In the genomic region with DNA sequence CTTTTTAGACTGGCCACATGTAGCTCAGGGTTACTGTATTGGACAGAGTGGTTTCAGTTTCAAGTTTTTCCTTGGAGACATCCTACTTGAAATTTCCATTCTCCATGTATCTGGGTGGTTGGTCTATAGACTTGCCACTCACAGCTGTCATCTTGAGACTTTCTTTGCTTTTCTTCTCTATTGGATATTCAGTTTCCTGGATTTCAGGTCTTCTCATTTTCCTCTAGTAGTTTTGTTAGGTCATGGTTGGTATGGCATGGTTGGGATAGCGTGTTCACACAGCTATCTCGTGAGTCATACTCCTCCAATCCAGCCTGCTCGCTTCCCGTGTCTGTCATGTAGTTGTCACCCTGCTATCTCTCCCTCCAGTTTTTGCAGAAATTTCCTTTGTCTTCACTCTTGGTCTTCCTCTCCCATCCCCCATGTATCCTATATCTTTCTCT, we compare ENCODE assay signal across 14 cellular contexts. TPM values are rescaled to one million over a fixed set of nuclear protein-coding genes. Genes with fewer than 3 reads are reported as not detected.
A peak's percentile ranks its signal among the peaks of the same experiment; 100 is the strongest.
DNase-seq lines count a peak whose midpoint lies in the region; ATAC-seq and TF ChIP-seq lines count a peak whose summit lies in the region.
"Had no signal": no experiment of that assay in that cellular context is flagged by ENCODE, and none has a peak within 500 bp of the region (broad histone marks: within the 10 kb centered on the region; RNA-seq: fewer than 3 reads in every experiment).

No MANE protein-coding gene starts in this region.

- intact Hi-C loops in thyroid gland (cut with DNase I), result no loop called here

- H3K4me3 Mint-ChIP-seq in HFFc6, result peak overlapping the region; percentile 77

- peak overlapping the region; percentile 87 for H3K27ac Mint-ChIP-seq in HFFc6

- ATAC-seq in HG03439 (IDR thresholded peaks at IDR 0.05; ENCODE audit: unreplicated experiment) (no peak), upper lobe of left lung (ENCODE audit: low FRiP score in 2 of 2) (no peak)

- DNase-seq in AG08395 (ENCODE audit: low spot score) (peak; percentile 28), HFFc6 (peak; percentile 76), iris pigment epithelial cell (ENCODE audit: low read depth) (peak; percentile 88), thyroid gland (no peak), upper lobe of left lung (no peak)
- DNase-seq in activated T-cell treated with anti-CD3 and anti-CD28 coated beads, Interleukin-2, amount 50 U/mL, for 48 hours, result no peak
- DNase-seq: activated gamma-delta T cell treated with Interleukin-2 at 50 U/mL for 16 hours, DMS 273 treated with DMSO at 0.1 percent for 48 hours, left ventricle myocardium inferior, NCI-H524 treated with DMSO at 0.1 percent for 48 hours, retina had no signal

- 58 to 67% methylated on average over 4 of the region's 4 CpGs for WGBS in thyroid gland, 2 donors
- WGBS in upper lobe of left lung, 2 donors, result 67 to 72% methylated on average over 4 of the region's 4 CpGs

- no peaks in the 10 kb centered on the region; the same call in none of the 2 replicates for H3K27me3 Mint-ChIP-seq in HFFc6 (ENCODE audit: insufficient read depth)
- H3K27me3 Mint-ChIP-seq: IgD-negative memory B cell had no signal

- H3K4me1 Mint-ChIP-seq in HFFc6 (ENCODE audit: low read depth), result peaks cover 63% of the 10 kb centered on the region

- no peak overlapping the region for H3K27ac ChIP-seq in thyroid gland
- no peak overlapping the region for H3K27ac ChIP-seq in upper lobe of left lung
- H3K27ac ChIP-seq: left ventricle myocardium inferior had no signal

- TF ChIP-seq POLR2A in thyroid gland (IDR thresholded peaks at IDR 0.05), result no peak
- TF ChIP-seq POLR2A in upper lobe of left lung (IDR thresholded peaks at IDR 0.05), result no peak

- no peaks in the 10 kb centered on the region for H3K27me3 ChIP-seq in thyroid gland
- no peaks in the 10 kb centered on the region for H3K27me3 ChIP-seq in upper lobe of left lung

- no peaks in the 10 kb centered on the region for H3K9me3 ChIP-seq in thyroid gland
- H3K9me3 ChIP-seq in upper lobe of left lung, result no peaks in the 10 kb centered on the region
- H3K9me3 ChIP-seq: left ventricle myocardium inferior had no signal

- H3K4me1 ChIP-seq in thyroid gland (peaks cover 4 to 39% of the 10 kb centered on the region in 2 donors), upper lobe of left lung (peaks cover 19 to 37% (median 30%) of the 10 kb centered on the region in 4 donors)

- peaks cover 46% of the 10 kb centered on the region for H3K36me3 Mint-ChIP-seq in HFFc6 (ENCODE audit: low read depth)

- H3K9me3 Mint-ChIP-seq in HFFc6, result no peaks in the 10 kb centered on the region
- H3K9me3 Mint-ChIP-seq: IgD-negative memory B cell had no signal

- H3K4me3 ChIP-seq in WI38 (ENCODE audit: low read depth, low read length) (0 out of 2 replicates have a peak overlapping the region, but pooled peaks have one; percentile 19), thyroid gland (replicated peaks in 1 of 3) (no peak overlapping the region), upper lobe of left lung (no peak overlapping the region)
- H3K4me3 ChIP-seq: left ventricle myocardium inferior had no signal

- TF ChIP-seq CTCF in HFFc6 (IDR thresholded peaks at IDR 0.05), result no peak
- TF ChIP-seq CTCF in WI38 (IDR thresholded peaks at IDR 0.05; ENCODE audit: low read depth, low read length), result no peak
- no peak for TF ChIP-seq CTCF in thyroid gland (IDR thresholded peaks at IDR 0.05)
- no peak for TF ChIP-seq CTCF in upper lobe of left lung (IDR thresholded peaks at IDR 0.05)

- H3K36me3 ChIP-seq in thyroid gland (no peaks in the 10 kb centered on the region), upper lobe of left lung (peaks cover 5 to 28% (median 9%) of the 10 kb centered on the region in 4 donors)

- TF ChIP-seq EP300 in upper lobe of left lung (IDR thresholded peaks at IDR 0.05), result no peak

RNA-seq across cellular contexts. Expression of gene PTPN1, which starts 48.3 kb away (rescaled TPM):
- 10 to 100 TPM; 37.8 to 46.5 (median 45.2) TPM for total RNA-seq in HFFc6 (2021; fragmentation: NEBNext Ultra II Directional; extraction: Animal tissue kit (Norgen Biotek cat#: 25700))
- total RNA-seq in thyroid gland, result 10 to 100 TPM; 20.5 to 28.8 (median 24.9) TPM
- total RNA-seq in upper lobe of left lung, result 100 to 1,000 TPM in 3 of 6 donors, 10 to 100 TPM in 3; 75.1 to 137 (median 96.1) TPM

Comparison
In these comparisons a context has a peak if more than half of its experiments do, and no peak if none do; other contexts are left out.
1. DNase-seq: peak in AG08395 (single experiment), HFFc6 (single experiment) and iris pigment epithelial cell (single experiment); none in thyroid gland (0 of 2), upper lobe of left lung (0 of 2) and activated T-cell treated with anti-CD3 and anti-CD28 coated beads, Interleukin-2, amount 50 U/mL, for 48 hours (0 of 2).